In genomic region chr14:88233915-88234314, GRCh38 we compare ENCODE assay signal across 11 cellular contexts.
DNase-seq lines count a peak whose midpoint lies in the region; ATAC-seq and TF ChIP-seq lines count a peak whose summit lies in the region.
"Had no signal": no experiment of that assay in that cellular context is flagged by ENCODE, and none has a peak within 500 bp of the region (broad histone marks: within the 10 kb centered on the region; RNA-seq: fewer than 3 reads in every experiment).

No MANE protein-coding gene starts in this region.

- H3K27me3 Mint-ChIP-seq in activated CD4-positive, alpha-beta T cell treated with anti-CD3 and anti-CD28 coated beads for 36 hours = peaks cover 11% of the 10 kb centered on the region
- no peaks in the 10 kb centered on the region; the same call in 1 of the 2 replicates for H3K27me3 Mint-ChIP-seq in WTC11 (ENCODE audit: low read depth)

- TF ChIP-seq EP300 in neural cell (conservative IDR thresholded peaks at IDR 0.05; ENCODE audit: poor library complexity, severe bottlenecking) = no peak

- H3K36me3 ChIP-seq in neural cell (ENCODE audit: insufficient read depth, low read length) = no peaks in the 10 kb centered on the region
- H3K36me3 ChIP-seq: upper lobe of right lung had no signal

- H3K79me2 ChIP-seq in neural cell (replicated peaks; ENCODE audit: insufficient read depth, low read length) = no peaks in the 10 kb centered on the region

- TF ChIP-seq CTCF in WTC11 (IDR thresholded peaks at IDR 0.05) (peak; percentile 43; the same call in 1 of the 2 replicates), neural cell (IDR thresholded peaks at IDR 0.05; ENCODE audit: poor library complexity, severe bottlenecking) (no peak)

- POLR2A ChIA-PET in activated CD4-positive, alpha-beta T cell treated with anti-CD3 and anti-CD28 coated beads for 36 hours (lab: Charles Lee) = no interaction called here
- POLR2A ChIA-PET in WTC11 (lab: Charles Lee) = no interaction called here

- H3K27ac ChIP-seq in neural cell (ENCODE audit: low read length) = no peak overlapping the region
- H3K27ac ChIP-seq: body of pancreas, upper lobe of right lung had no signal

- H4K20me1 ChIP-seq in neural cell (ENCODE audit: insufficient read depth) = no peaks in the 10 kb centered on the region

- no peak overlapping the region for H2AFZ ChIP-seq in neural cell (ENCODE audit: low read depth, low read length)

- no peak overlapping the region for H3K4me3 Mint-ChIP-seq in activated CD4-positive, alpha-beta T cell treated with anti-CD3 and anti-CD28 coated beads for 36 hours
- no peak overlapping the region for H3K4me3 Mint-ChIP-seq in WTC11
- H3K4me3 Mint-ChIP-seq: CD8-positive, alpha-beta T cell had no signal

- no peaks in the 10 kb centered on the region for H3K9me3 Mint-ChIP-seq in activated CD4-positive, alpha-beta T cell treated with anti-CD3 and anti-CD28 coated beads for 36 hours (ENCODE audit: low read depth)
- peaks cover 13% of the 10 kb centered on the region for H3K9me3 Mint-ChIP-seq in WTC11

- intact Hi-C loops in activated CD4-positive, alpha-beta T cell treated with anti-CD3 and anti-CD28 coated beads for 36 hours (cut with DNase I, micrococcal nuclease) = loop anchor here (1.0 kb wide), 2 partner anchors 45 to 289 kb away; no protein-coding TSS in a partner anchor

- no peak for TF ChIP-seq RAD21 in neural cell (conservative IDR thresholded peaks at IDR 0.05)

- no peak overlapping the region for H3K4me2 ChIP-seq in neural cell (ENCODE audit: low read length)

- H3K36me3 Mint-ChIP-seq in activated CD4-positive, alpha-beta T cell treated with anti-CD3 and anti-CD28 coated beads for 36 hours (ENCODE audit: low read depth) = no peaks in the 10 kb centered on the region
- H3K36me3 Mint-ChIP-seq in WTC11 = no peaks in the 10 kb centered on the region
- H3K36me3 Mint-ChIP-seq: CD8-positive, alpha-beta T cell had no signal

- CTCF ChIA-PET in activated CD4-positive, alpha-beta T cell treated with anti-CD3 and anti-CD28 coated beads for 36 hours (lab: Charles Lee) = interaction anchor here (2.2 kb wide), 1 partner anchor 45 kb away, joined by 14 read pairs; no protein-coding TSS in a partner anchor
- CTCF ChIA-PET in WTC11 (lab: Charles Lee) = interaction anchor here (0.5 to 2.6 kb wide), 16 partner anchors 8 to 289 kb away, joined by 3 to 69 read pairs (median 4); no protein-coding TSS in a partner anchor

- no peaks in the 10 kb centered on the region for H3K4me1 Mint-ChIP-seq in activated CD4-positive, alpha-beta T cell treated with anti-CD3 and anti-CD28 coated beads for 36 hours
- H3K4me1 Mint-ChIP-seq in WTC11 = peaks cover 7% of the 10 kb centered on the region

- H3K27ac Mint-ChIP-seq in activated CD4-positive, alpha-beta T cell treated with anti-CD3 and anti-CD28 coated beads for 36 hours = no peak overlapping the region
- no peak overlapping the region for H3K27ac Mint-ChIP-seq in WTC11
- H3K27ac Mint-ChIP-seq: CD8-positive, alpha-beta T cell had no signal

- DNase-seq in activated CD4-positive, alpha-beta T cell treated with anti-CD3 and anti-CD28 coated beads for 36 hours = peak; percentile 28
- no peak for DNase-seq in activated CD4-positive, alpha-beta T cell treated with anti-CD3 and anti-CD28 coated beads for 1 hour
- DNase-seq in HuH-7.5 (ENCODE audit: low spot score) (peak; percentile 17), WTC11 (ENCODE audit: low spot score) (peak; percentile 53), mesenteric fat pad (ENCODE audit: low spot score) (no peak)
- DNase-seq: body of pancreas; CD8-positive, alpha-beta T cell; upper lobe of right lung had no signal

- H3K9me3 ChIP-seq in neural cell (ENCODE audit: low read length) = peaks cover 4% of the 10 kb centered on the region
- H3K9me3 ChIP-seq: body of pancreas, upper lobe of right lung had no signal

- H3K9me2 ChIP-seq in neural cell (ENCODE audit: insufficient read depth, low read length) = no peaks in the 10 kb centered on the region

- H3K27me3 ChIP-seq in neural cell (ENCODE audit: insufficient read depth, low read depth, low read length) = no peaks in the 10 kb centered on the region
- H3K27me3 ChIP-seq: body of pancreas, upper lobe of right lung had no signal

- ATAC-seq in activated CD4-positive, alpha-beta T cell treated with anti-CD3 and anti-CD28 coated beads for 36 hours = peak; percentile 26
- peak; percentile 96 for ATAC-seq in WTC11
- ATAC-seq in activated CD4-positive, CD25-positive, alpha-beta regulatory T cell treated with anti-CD3 and anti-CD28 coated beads, Interleukin-2, amount 50 U/mL, for 24 hours = no peak
- ATAC-seq in HG03108 (IDR thresholded peaks at IDR 0.05; ENCODE audit: unreplicated experiment) = no peak
- ATAC-seq: body of pancreas; CD8-positive, alpha-beta T cell; upper lobe of right lung had no signal

- H3K9ac ChIP-seq in neural cell (ENCODE audit: low read length) = no peak overlapping the region

- H3F3A ChIP-seq in neural cell (ENCODE audit: insufficient read depth, low read length, poor library complexity, severe bottlenecking) = no peaks in the 10 kb centered on the region

- H3K4me3 ChIP-seq in neural cell (ENCODE audit: low read length) = no peak overlapping the region
- H3K4me3 ChIP-seq: body of pancreas, upper lobe of right lung had no signal

TF ChIP-seq in WTC11, 78 proteins besides CTCF, POLR2A, EP300 and RAD21:
- TF ChIP-seq IRF2 (CRISPR knock-in tag; IDR thresholded peaks at IDR 0.05; ENCODE audit: borderline replicate concordance, low read depth) (no peak), ZSCAN18 (CRISPR knock-in tag; IDR thresholded peaks at IDR 0.05) (no peak)

TF ChIP-seq in neural cell, 6 proteins besides CTCF, POLR2A, EP300 and RAD21:
- TF ChIP-seq SMC3 (conservative IDR thresholded peaks at IDR 0.05; ENCODE audit: poor library complexity) = peak; percentile 29
- TF ChIP-seq MXI1 (conservative IDR thresholded peaks at IDR 0.05; ENCODE audit: poor library complexity, severe bottlenecking) = no peak

Comparison
In these comparisons a context has a peak if more than half of its experiments do, and no peak if none do; other contexts are left out.
1. DNase-seq: peak in activated CD4-positive, alpha-beta T cell treated with anti-CD3 and anti-CD28 coated beads for 36 hours (single experiment), HuH-7.5 (single experiment) and WTC11 (single experiment); none in activated CD4-positive, alpha-beta T cell treated with anti-CD3 and anti-CD28 coated beads for 1 hour (single experiment) and mesenteric fat pad (single experiment).
2. ATAC-seq: peak in activated CD4-positive, alpha-beta T cell treated with anti-CD3 and anti-CD28 coated beads for 36 hours (single experiment) and WTC11 (single experiment); none in activated CD4-positive, CD25-positive, alpha-beta regulatory T cell treated with anti-CD3 and anti-CD28 coated beads, Interleukin-2, amount 50 U/mL, for 24 hours (0 of 2) and HG03108 (single experiment).